In genomic region chrX:10076765-10077164, GRCh38 we compare ENCODE assay signal across 22 cellular contexts.
"Had no signal": no experiment of that assay in that cellular context is flagged by ENCODE, and none has a peak within 500 bp of the region (broad histone marks: within the 10 kb centered on the region; RNA-seq: fewer than 3 reads in every experiment).

No MANE protein-coding gene starts in this region.

- H3K36me3 ChIP-seq: pancreas, thoracic aorta, transverse colon had no signal

- H3K27me3 ChIP-seq: esophagus muscularis mucosa, gastroesophageal sphincter, pancreas, spleen, transverse colon had no signal

- DNase-seq: effector memory CD4-positive, alpha-beta T cell; immature natural killer cell; left ventricle myocardium inferior; lower lobe of right lung; mesenchymal stem cell; midbrain; occipital lobe; pancreas; right cardiac atrium; spleen; stimulated activated CD4-positive, alpha-beta T cell treated with anti-CD3 and anti-CD28 coated beads, Interleukin-15, amount 100 ng/mL, for 24 hours; stimulated activated CD4-positive, alpha-beta T cell treated with anti-CD3 and anti-CD28 coated beads, Interleukin-1b, Interleukin-23, amount 100 ng/mL, for 48 hours; stimulated activated CD4-positive, alpha-beta T cell treated with anti-CD3 and anti-CD28 coated beads, Interleukin-4, amount 100 ng/mL, for 24 hours; stimulated activated naive B cell treated with anti-CD40 and anti-IgM and Interleukin-4, amounts not matched to agents 10 μg/mL and 1 μg/mL and 100 μg/mL, for 72 hours; stimulated activated naive CD8-positive, alpha-beta T cell treated with anti-CD3 and anti-CD28 coated beads, Interleukin-15, amount 100 ng/mL, for 72 hours; transverse colon had no signal

- FAIRE-seq: endometrium, keratinocyte, pancreas had no signal

- H3K4me3 ChIP-seq: esophagus muscularis mucosa, gastroesophageal sphincter, left ventricle myocardium inferior, lower lobe of right lung, pancreas, spleen, thoracic aorta, transverse colon had no signal

- H3K9me3 ChIP-seq: esophagus muscularis mucosa, gastroesophageal sphincter, left ventricle myocardium inferior, lower lobe of right lung, pancreas, spleen, thoracic aorta, transverse colon had no signal

- ATAC-seq: gastroesophageal sphincter; lower lobe of right lung; right cardiac atrium; stimulated activated naive B cell treated with anti-CD40 and anti-IgM and Interleukin-4, amounts not matched to agents 10 μg/mL and 1 μg/mL and 100 μg/mL, for 72 hours; stimulated activated naive CD8-positive, alpha-beta T cell treated with anti-CD3 and anti-CD28 coated beads, Interleukin-15, amount 100 ng/mL, for 72 hours had no signal

- H3K27ac ChIP-seq: epithelial cell of prostate, left ventricle myocardium inferior, lower lobe of right lung, pancreas, spleen, thoracic aorta, transverse colon had no signal

- H3K4me1 ChIP-seq: pancreas, transverse colon had no signal
